24 cellular contexts compared by ENCODE assay signal in genomic region chr1:114272593-114272992, GRCh38.
"Had no signal": no experiment of that assay in that cellular context is flagged by ENCODE, and none has a peak within 500 bp of the region (broad histone marks: within the 10 kb centered on the region; RNA-seq: fewer than 3 reads in every experiment).

No MANE protein-coding gene starts in this region.

- H3K9me3 ChIP-seq: MG63, SJCRH30 had no signal

- H3K4me1 ChIP-seq: SJCRH30 had no signal

- DNase-seq: IMR-90; Karpas-422; KG1; MG63; NCI-H1092; NCI-H1105 treated with DMSO at 0.1 percent for 48 hours; NCI-H1417 treated with DMSO at 0.1 percent for 48 hours; NCI-H146; NCI-H1694 treated with DMSO at 0.1 percent for 48 hours; NCI-H1930; NCI-H2081; NCI-H2107; NCI-H2227 treated with DMSO at 0.1 percent for 48 hours; NCI-H510A treated with DMSO at 0.1 percent for 48 hours; NCI-H69; NCI-H774; NK-92 treated with Interleukin-12 subunit alpha and Interleukin-12 subunit beta, amount 100 ng/mL, for 24 hours; PC-3; SHP77 treated with DMSO at 0.1 percent for 48 hours; SJCRH30 had no signal

- H3K36me3 ChIP-seq: MG63, SJCRH30 had no signal

- H3K4me3 ChIP-seq: MG63, SJCRH30 had no signal

- ATAC-seq: HepG2, Panc1, PC-3, SK-N-SH treated with all-trans-retinoic acid at 6 μM for 48 hours had no signal

- H3K27ac ChIP-seq: RWPE1, SJCRH30 had no signal
